Comparison of ENCODE assay signal across 10 cellular contexts in genomic region chr7:38748056-38748610, GRCh38.
DNase-seq lines count a peak whose midpoint lies in the region; ATAC-seq and TF ChIP-seq lines count a peak whose summit lies in the region.
"Had no signal": no experiment of that assay in that cellular context is flagged by ENCODE, and none has a peak within 500 bp of the region (broad histone marks: within the 10 kb centered on the region; RNA-seq: fewer than 3 reads in every experiment).

No MANE protein-coding gene starts in this region.

- DNase-seq in right atrium auricular region (ENCODE audit: low spot score) (no peak), omental fat pad (ENCODE audit: low spot score) (no peak), esophagus squamous epithelium (lab: John Stamatoyannopoulos, UW) (no peak)
- DNase-seq: DMS79 treated with DMSO at 0.1 percent for 48 hours; stimulated activated CD4-positive, alpha-beta T cell treated with anti-CD3 and anti-CD28 coated beads, Interleukin-4, amount 100 ng/mL, for 24 hours had no signal

- H3K36me3 ChIP-seq in right atrium auricular region (peaks cover 10% of the 10 kb centered on the region), esophagus squamous epithelium (peaks cover 0 to 81% (median 0%) of the 10 kb centered on the region in 3 donors)

- no peak for TF ChIP-seq POLR2A in esophagus squamous epithelium (IDR thresholded peaks at IDR 0.05)

- H3K27ac ChIP-seq in 22Rv1 (no peak overlapping the region), VCaP (no peak overlapping the region), right atrium auricular region (no peak overlapping the region), esophagus squamous epithelium (no peak overlapping the region)

- H3K4me3 ChIP-seq in right atrium auricular region = no peak overlapping the region
- no peak overlapping the region for H3K4me3 ChIP-seq in esophagus squamous epithelium

- 89 to 92% methylated on average over 12 of the region's 12 CpGs for WGBS in esophagus squamous epithelium, 2 donors

- H3K9me3 ChIP-seq in right atrium auricular region (no peaks in the 10 kb centered on the region), esophagus squamous epithelium (no peaks in the 10 kb centered on the region)

- no peaks in the 10 kb centered on the region for H3K4me1 ChIP-seq in right atrium auricular region
- H3K4me1 ChIP-seq in esophagus squamous epithelium = no peaks in the 10 kb centered on the region

- ATAC-seq in omental fat pad (ENCODE audit: low FRiP score) = no peak
- no peak for ATAC-seq in GM21515 (IDR thresholded peaks at IDR 0.05; ENCODE audit: unreplicated experiment)
- no peak for ATAC-seq in GM18858 (IDR thresholded peaks at IDR 0.05; ENCODE audit: unreplicated experiment)

- peak; percentile 85 for TF ChIP-seq CTCF in 22Rv1 (IDR thresholded peaks at IDR 0.05)
- 0 out of 3 replicates have a peak, but pooled peaks have one; percentile 10 for TF ChIP-seq CTCF in GM12872 (IDR thresholded peaks at IDR 0.05; ENCODE audit: insufficient read depth, low read depth, low read length)
- TF ChIP-seq CTCF in VCaP (conservative IDR thresholded peaks at IDR 0.05) = peak; percentile 89
- peak; percentile 43 to 58 for TF ChIP-seq CTCF in right atrium auricular region (IDR thresholded peaks at IDR 0.05)
- no peak for TF ChIP-seq CTCF in omental fat pad (IDR thresholded peaks at IDR 0.05)
- TF ChIP-seq CTCF in esophagus squamous epithelium (IDR thresholded peaks at IDR 0.05) = peak in 1 of 6 experiments; percentile 17

- H3K27me3 ChIP-seq in right atrium auricular region (no peaks in the 10 kb centered on the region), esophagus squamous epithelium (no peaks in the 10 kb centered on the region)

- intact Hi-C loops in esophagus squamous epithelium (cut with DNase I) = no loop called here

Comparison
In these comparisons a context has a peak if more than half of its experiments do, and no peak if none do; other contexts are left out.
1. CTCF ChIP-seq: peak in 22Rv1 (single experiment), GM12872 (single experiment), VCaP (single experiment) and right atrium auricular region (2 of 2); none in omental fat pad (0 of 3).